Comparison of ENCODE assay signal across 2 cellular contexts in genomic region chr14:103400537-103400936, GRCh38.
A peak's percentile ranks its signal among the peaks of the same experiment; 100 is the strongest.
TF ChIP-seq lines count a peak whose summit lies in the region.

No MANE protein-coding gene starts in this region.

TF ChIP-seq in HEK293, 187 proteins besides CTCF, POLR2A, EP300 and RAD21:
- TF ChIP-seq ZNF362 (tag by site-specific recombination; IDR thresholded peaks at IDR 0.05), result peak; percentile 81
- no peak for TF ChIP-seq ZNF473 (tag by site-specific recombination; IDR thresholded peaks at IDR 0.05)
- peak; percentile 90 for TF ChIP-seq ZNF121 (tag by site-specific recombination; IDR thresholded peaks at IDR 0.05)
- no peak for TF ChIP-seq BCL11B (tag by site-specific recombination; IDR thresholded peaks at IDR 0.05; ENCODE audit: low read depth)

TF ChIP-seq in K562, 482 proteins besides CTCF, POLR2A, EP300 and RAD21:
- TF ChIP-seq E4F1 (CRISPR knock-in tag; IDR thresholded peaks at IDR 0.05; ENCODE audit: borderline replicate concordance), result no peak
- no peak for TF ChIP-seq PBX2 (CRISPR knock-in tag; IDR thresholded peaks at IDR 0.05; ENCODE audit: low read depth)
- TF ChIP-seq PBX2 (tag; conservative IDR thresholded peaks at IDR 0.05; ENCODE audit: low read depth), result no peak
- TF ChIP-seq ZNF121 (CRISPR knock-in tag; conservative IDR thresholded peaks at IDR 0.05), result 0 out of 2 replicates have a peak, but pooled peaks have one; percentile 20
